In the genomic region with DNA sequence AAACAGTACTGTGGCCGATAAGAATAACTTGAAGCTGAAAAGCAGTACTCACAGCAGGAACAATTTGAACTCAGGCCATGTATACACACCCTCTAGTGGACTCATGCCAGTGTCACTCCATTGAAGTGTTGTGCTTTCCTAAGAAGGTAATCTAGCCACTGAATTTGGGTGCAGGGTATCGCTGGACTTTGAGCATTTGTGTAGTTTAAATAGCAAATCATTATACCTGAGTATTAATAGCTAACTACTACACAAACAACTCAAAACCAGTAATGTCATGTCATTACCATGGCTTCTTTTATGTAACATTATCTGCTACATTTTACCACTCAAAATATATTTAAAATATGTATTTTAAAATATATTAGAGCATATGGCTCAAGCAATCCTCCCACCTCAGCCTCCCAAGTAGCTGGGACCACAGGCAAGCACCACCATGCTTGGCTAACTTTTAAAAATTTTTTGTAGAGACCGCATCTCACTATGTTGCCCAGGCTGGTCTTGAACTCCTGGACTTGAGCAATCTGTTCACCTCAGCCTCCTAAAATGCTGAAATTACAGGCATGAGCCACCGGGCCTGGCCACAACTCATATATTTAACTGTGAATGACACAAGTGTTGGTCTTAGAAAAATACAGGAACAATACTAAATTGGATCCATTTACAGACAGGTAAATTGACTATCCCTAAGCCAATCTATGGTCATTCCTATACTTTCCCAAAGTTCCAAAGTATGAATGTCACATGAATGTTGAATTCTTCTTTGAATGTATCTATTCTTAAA, we compare ENCODE assay signal across 9 cellular contexts. TPM values are rescaled to one million over a fixed set of nuclear protein-coding genes. Genes with fewer than 3 reads are reported as not detected.
A peak's percentile ranks its signal among the peaks of the same experiment; 100 is the strongest.
DNase-seq lines count a peak whose midpoint lies in the region; ATAC-seq, FAIRE-seq and TF ChIP-seq lines count a peak whose summit lies in the region.
"Had no signal": no experiment of that assay in that cellular context is flagged by ENCODE, and none has a peak within 500 bp of the region (broad histone marks: within the 10 kb centered on the region; RNA-seq: fewer than 3 reads in every experiment).

No MANE protein-coding gene starts in this region.

- TF ChIP-seq CTCF in body of pancreas (IDR thresholded peaks at IDR 0.05): peak in 5 of 7 experiments; percentile 12 to 42 (median 31)
- no peak for TF ChIP-seq CTCF in MM.1S (IDR thresholded peaks at IDR 0.05; ENCODE audit: low read length)

- H4K20me1 ChIP-seq in MM.1S (ENCODE audit: insufficient read depth, low read length): no peaks in the 10 kb centered on the region

- intact Hi-C loops in body of pancreas (cut with DNase I) (no loop called here), left colon (cut with DNase I, micrococcal nuclease) (no loop called here)

- no peaks in the 10 kb centered on the region for H3K9me2 ChIP-seq in MM.1S (replicated peaks; ENCODE audit: insufficient read depth, low read length)

- peak; percentile 83 for ATAC-seq in body of pancreas
- ATAC-seq in left colon: peak; percentile 75
- ATAC-seq in GM18498 (IDR thresholded peaks at IDR 0.05; ENCODE audit: unreplicated experiment): no peak

- H3K4me2 ChIP-seq in MM.1S (ENCODE audit: low read depth, low read length): no peak overlapping the region

- no peaks in the 10 kb centered on the region for H3K9me3 ChIP-seq in body of pancreas
- no peaks in the 10 kb centered on the region for H3K9me3 ChIP-seq in MM.1S (replicated peaks; ENCODE audit: insufficient read depth, low read length)
- H3K9me3 ChIP-seq: thyroid gland had no signal

- FAIRE-seq in HTR-8/SVneo (lab: Jason Lieb, UNC): peak; percentile 95

- peaks cover 28% of the 10 kb centered on the region for H3K79me2 ChIP-seq in MM.1S (ENCODE audit: low read length)

- no peak overlapping the region for H2AFZ ChIP-seq in MM.1S (ENCODE audit: low read length)

- H3K27ac ChIP-seq in body of pancreas: peak overlapping the region in 3 of 4 donors; percentile 4 to 59 (median 44)
- no peak overlapping the region for H3K27ac ChIP-seq in MM.1S (ENCODE audit: low read length)
- H3K27ac ChIP-seq: thyroid gland had no signal

- H3K4me1 ChIP-seq in body of pancreas: peaks cover 23% of the 10 kb centered on the region
- no peaks in the 10 kb centered on the region for H3K4me1 ChIP-seq in MM.1S (ENCODE audit: low read length)

- TF ChIP-seq POLR2A in body of pancreas (IDR thresholded peaks at IDR 0.05): no peak

- DNase-seq in Ammon's horn (ENCODE audit: low spot score): peak; percentile 17
- no peak for DNase-seq in HTR-8/SVneo (ENCODE audit: insufficient read length, low spot score)
- DNase-seq in body of pancreas: peak; percentile 49 to 71 (median 60)
- no peak for DNase-seq in left colon
- DNase-seq in NOMO-1 treated with dmso at 0.1 percent for 144 hours (lab: John Stamatoyannopoulos, UW; ENCODE audit: unreplicated experiment): no peak
- DNase-seq in MM.1S: no peak
- no peak for DNase-seq in NCI-H1694 treated with DMSO at 0.1 percent for 48 hours (lab: John Stamatoyannopoulos, UW)

- H3K27me3 ChIP-seq in body of pancreas: no peaks in the 10 kb centered on the region
- no peaks in the 10 kb centered on the region for H3K27me3 ChIP-seq in MM.1S (replicated peaks; ENCODE audit: insufficient read depth, low read length)
- H3K27me3 ChIP-seq: thyroid gland had no signal

- peaks cover 0 to 20% of the 10 kb centered on the region in 2 donors for H3K36me3 ChIP-seq in body of pancreas (replicated peaks in 1 of 2; ENCODE audit: insufficient read depth in 1 of 2, low read depth in 2 of 2)
- no peaks in the 10 kb centered on the region; the same call in 1 of the 2 replicates for H3K36me3 ChIP-seq in MM.1S (replicated peaks; ENCODE audit: insufficient read depth, low read length)

- H3K4me3 ChIP-seq in body of pancreas: no peak overlapping the region
- no peak overlapping the region for H3K4me3 ChIP-seq in MM.1S (ENCODE audit: low read length)
- H3K4me3 ChIP-seq: thyroid gland had no signal

- no peaks in the 10 kb centered on the region for H3F3A ChIP-seq in MM.1S (ENCODE audit: insufficient read depth, low read length)

- WGBS in body of pancreas, 2 donors: 46 to 53% methylated on average over 4 of the region's 4 CpGs

- no peak overlapping the region for H3K9ac ChIP-seq in MM.1S (ENCODE audit: low read length)

RNA-seq across cellular contexts. Expression of gene ARID4A, which starts 25.6 kb away (rescaled TPM):
- total RNA-seq in body of pancreas (10 to 100 TPM; 23.6 to 28.3 TPM), left colon (10 to 100 TPM; 23.4 to 34.0 TPM)

RNA-seq across cellular contexts. Expression of gene PSMA3, which starts 28.1 kb away (rescaled TPM):
- 10 to 100 TPM; 59.7 to 77.0 TPM for total RNA-seq in body of pancreas
- total RNA-seq in left colon: 100 to 1,000 TPM; 100 to 138 TPM

Comparison
In these comparisons a context has a peak if more than half of its experiments do, and no peak if none do; other contexts are left out.
1. DNase-seq: peak in Ammon's horn (single experiment) and body of pancreas (4 of 4); none in HTR-8/SVneo (single experiment), left colon (0 of 2), NOMO-1 treated with dmso at 0.1 percent for 144 hours (single experiment), MM.1S (single experiment) and NCI-H1694 treated with DMSO at 0.1 percent for 48 hours (single experiment).